1 cellular context compared by ENCODE assay signal in genomic region chr4:169757575-169758184, GRCh38.
TF ChIP-seq lines count a peak whose summit lies in the region.

Gene HPF1, minus strand, starts transcription at chr4:169757944. Its CDS starts 67 bp downstream, at chr4:169757877.

TF ChIP-seq in K562, 482 proteins besides CTCF, POLR2A, EP300 and RAD21 (continued from another document and continues in another):
- TF ChIP-seq RERE (CRISPR knock-in tag; IDR thresholded peaks at IDR 0.05; ENCODE audit: borderline replicate concordance), result no peak
- TF ChIP-seq NEUROD1 (IDR thresholded peaks at IDR 0.05; ENCODE audit: borderline replicate concordance, low read depth, low read length, partially characterized antibody), result no peak
- TF ChIP-seq, protein P1, sequence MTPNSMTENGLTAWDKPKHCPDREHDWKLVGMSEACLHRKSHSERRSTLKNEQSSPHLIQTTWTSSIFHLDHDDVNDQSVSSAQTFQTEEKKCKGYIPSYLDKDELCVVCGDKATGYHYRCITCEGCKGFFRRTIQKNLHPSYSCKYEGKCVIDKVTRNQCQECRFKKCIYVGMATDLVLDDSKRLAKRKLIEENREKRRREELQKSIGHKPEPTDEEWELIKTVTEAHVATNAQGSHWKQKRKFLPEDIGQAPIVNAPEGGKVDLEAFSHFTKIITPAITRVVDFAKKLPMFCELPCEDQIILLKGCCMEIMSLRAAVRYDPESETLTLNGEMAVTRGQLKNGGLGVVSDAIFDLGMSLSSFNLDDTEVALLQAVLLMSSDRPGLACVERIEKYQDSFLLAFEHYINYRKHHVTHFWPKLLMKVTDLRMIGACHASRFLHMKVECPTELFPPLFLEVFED (CRISPR knock-in tag; conservative IDR thresholded peaks at IDR 0.05), result no peak
- peak; percentile 66; the same call in 1 of the 2 replicates for TF ChIP-seq ZKSCAN1 (IDR thresholded peaks at IDR 0.05; ENCODE audit: low read depth, low read length)
- no peak for TF ChIP-seq MEF2D (tag; conservative IDR thresholded peaks at IDR 0.05; ENCODE audit: low read depth)
- TF ChIP-seq, protein P2, sequence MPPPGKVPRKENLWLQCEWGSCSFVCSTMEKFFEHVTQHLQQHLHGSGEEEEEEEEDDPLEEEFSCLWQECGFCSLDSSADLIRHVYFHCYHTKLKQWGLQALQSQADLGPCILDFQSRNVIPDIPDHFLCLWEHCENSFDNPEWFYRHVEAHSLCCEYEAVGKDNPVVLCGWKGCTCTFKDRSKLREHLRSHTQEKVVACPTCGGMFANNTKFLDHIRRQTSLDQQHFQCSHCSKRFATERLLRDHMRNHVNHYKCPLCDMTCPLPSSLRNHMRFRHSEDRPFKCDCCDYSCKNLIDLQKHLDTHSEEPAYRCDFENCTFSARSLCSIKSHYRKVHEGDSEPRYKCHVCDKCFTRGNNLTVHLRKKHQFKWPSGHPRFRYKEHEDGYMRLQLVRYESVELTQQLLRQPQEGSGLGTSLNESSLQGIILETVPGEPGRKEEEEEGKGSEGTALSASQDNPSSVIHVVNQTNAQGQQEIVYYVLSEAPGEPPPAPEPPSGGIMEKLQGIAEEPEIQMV (tag; conservative IDR thresholded peaks at IDR 0.05; ENCODE audit: low read depth), result no peak
- TF ChIP-seq, protein P3, sequence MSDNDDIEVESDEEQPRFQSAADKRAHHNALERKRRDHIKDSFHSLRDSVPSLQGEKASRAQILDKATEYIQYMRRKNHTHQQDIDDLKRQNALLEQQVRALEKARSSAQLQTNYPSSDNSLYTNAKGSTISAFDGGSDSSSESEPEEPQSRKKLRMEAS (CRISPR knock-in tag; IDR thresholded peaks at IDR 0.05), result peak; percentile 48; the same call in 1 of the 2 replicates
- peak; percentile 90 for TF ChIP-seq CXXC5 (CRISPR knock-in tag; IDR thresholded peaks at IDR 0.05)
- TF ChIP-seq L3MBTL2 (IDR thresholded peaks at IDR 0.05), result peak; percentile 61; the same call in 1 of the 2 replicates
- TF ChIP-seq ZNF644 (tag; IDR thresholded peaks at IDR 0.05; ENCODE audit: low read depth), result no peak
- TF ChIP-seq, protein P4, sequence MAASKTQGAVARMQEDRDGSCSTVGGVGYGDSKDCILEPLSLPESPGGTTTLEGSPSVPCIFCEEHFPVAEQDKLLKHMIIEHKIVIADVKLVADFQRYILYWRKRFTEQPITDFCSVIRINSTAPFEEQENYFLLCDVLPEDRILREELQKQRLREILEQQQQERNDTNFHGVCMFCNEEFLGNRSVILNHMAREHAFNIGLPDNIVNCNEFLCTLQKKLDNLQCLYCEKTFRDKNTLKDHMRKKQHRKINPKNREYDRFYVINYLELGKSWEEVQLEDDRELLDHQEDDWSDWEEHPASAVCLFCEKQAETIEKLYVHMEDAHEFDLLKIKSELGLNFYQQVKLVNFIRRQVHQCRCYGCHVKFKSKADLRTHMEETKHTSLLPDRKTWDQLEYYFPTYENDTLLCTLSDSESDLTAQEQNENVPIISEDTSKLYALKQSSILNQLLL (CRISPR knock-in tag; IDR thresholded peaks at IDR 0.05; ENCODE audit: borderline replicate concordance), result no peak
- peak; percentile 92 for TF ChIP-seq CCNT2 (IDR thresholded peaks at IDR 0.05; ENCODE audit: borderline replicate concordance, extremely low read depth, insufficient read length, low read depth, low read length)
- TF ChIP-seq, protein P5, sequence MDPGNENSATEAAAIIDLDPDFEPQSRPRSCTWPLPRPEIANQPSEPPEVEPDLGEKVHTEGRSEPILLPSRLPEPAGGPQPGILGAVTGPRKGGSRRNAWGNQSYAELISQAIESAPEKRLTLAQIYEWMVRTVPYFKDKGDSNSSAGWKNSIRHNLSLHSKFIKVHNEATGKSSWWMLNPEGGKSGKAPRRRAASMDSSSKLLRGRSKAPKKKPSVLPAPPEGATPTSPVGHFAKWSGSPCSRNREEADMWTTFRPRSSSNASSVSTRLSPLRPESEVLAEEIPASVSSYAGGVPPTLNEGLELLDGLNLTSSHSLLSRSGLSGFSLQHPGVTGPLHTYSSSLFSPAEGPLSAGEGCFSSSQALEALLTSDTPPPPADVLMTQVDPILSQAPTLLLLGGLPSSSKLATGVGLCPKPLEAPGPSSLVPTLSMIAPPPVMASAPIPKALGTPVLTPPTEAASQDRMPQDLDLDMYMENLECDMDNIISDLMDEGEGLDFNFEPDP (CRISPR knock-in tag; IDR thresholded peaks at IDR 0.05), result no peak
- no peak for TF ChIP-seq GTF3C2 (IDR thresholded peaks at IDR 0.05; ENCODE audit: borderline replicate concordance, extremely low read depth, insufficient read length)
- TF ChIP-seq NONO (IDR thresholded peaks at IDR 0.05; ENCODE audit: low read depth in 2 of 2, low read length in 1 of 2), result no peak
- TF ChIP-seq, protein P6, sequence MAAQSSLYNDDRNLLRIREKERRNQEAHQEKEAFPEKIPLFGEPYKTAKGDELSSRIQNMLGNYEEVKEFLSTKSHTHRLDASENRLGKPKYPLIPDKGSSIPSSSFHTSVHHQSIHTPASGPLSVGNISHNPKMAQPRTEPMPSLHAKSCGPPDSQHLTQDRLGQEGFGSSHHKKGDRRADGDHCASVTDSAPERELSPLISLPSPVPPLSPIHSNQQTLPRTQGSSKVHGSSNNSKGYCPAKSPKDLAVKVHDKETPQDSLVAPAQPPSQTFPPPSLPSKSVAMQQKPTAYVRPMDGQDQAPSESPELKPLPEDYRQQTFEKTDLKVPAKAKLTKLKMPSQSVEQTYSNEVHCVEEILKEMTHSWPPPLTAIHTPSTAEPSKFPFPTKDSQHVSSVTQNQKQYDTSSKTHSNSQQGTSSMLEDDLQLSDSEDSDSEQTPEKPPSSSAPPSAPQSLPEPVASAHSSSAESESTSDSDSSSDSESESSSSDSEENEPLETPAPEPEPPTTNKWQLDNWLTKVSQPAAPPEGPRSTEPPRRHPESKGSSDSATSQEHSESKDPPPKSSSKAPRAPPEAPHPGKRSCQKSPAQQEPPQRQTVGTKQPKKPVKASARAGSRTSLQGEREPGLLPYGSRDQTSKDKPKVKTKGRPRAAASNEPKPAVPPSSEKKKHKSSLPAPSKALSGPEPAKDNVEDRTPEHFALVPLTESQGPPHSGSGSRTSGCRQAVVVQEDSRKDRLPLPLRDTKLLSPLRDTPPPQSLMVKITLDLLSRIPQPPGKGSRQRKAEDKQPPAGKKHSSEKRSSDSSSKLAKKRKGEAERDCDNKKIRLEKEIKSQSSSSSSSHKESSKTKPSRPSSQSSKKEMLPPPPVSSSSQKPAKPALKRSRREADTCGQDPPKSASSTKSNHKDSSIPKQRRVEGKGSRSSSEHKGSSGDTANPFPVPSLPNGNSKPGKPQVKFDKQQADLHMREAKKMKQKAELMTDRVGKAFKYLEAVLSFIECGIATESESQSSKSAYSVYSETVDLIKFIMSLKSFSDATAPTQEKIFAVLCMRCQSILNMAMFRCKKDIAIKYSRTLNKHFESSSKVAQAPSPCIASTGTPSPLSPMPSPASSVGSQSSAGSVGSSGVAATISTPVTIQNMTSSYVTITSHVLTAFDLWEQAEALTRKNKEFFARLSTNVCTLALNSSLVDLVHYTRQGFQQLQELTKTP (IDR thresholded peaks at IDR 0.05; ENCODE audit: low read depth in 1 of 2, partially characterized antibody in 2 of 2), result no peak
- TF ChIP-seq, protein P7, sequence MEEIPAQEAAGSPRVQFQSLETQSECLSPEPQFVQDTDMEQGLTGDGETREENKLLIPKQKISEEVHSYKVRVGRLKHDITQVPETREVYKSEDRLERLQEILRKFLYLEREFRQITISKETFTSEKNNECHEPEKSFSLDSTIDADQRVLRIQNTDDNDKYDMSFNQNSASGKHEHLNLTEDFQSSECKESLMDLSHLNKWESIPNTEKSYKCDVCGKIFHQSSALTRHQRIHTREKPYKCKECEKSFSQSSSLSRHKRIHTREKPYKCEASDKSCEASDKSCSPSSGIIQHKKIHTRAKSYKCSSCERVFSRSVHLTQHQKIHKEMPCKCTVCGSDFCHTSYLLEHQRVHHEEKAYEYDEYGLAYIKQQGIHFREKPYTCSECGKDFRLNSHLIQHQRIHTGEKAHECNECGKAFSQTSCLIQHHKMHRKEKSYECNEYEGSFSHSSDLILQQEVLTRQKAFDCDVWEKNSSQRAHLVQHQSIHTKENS (CRISPR knock-in tag; IDR thresholded peaks at IDR 0.05), result no peak
- TF ChIP-seq, protein P8, sequence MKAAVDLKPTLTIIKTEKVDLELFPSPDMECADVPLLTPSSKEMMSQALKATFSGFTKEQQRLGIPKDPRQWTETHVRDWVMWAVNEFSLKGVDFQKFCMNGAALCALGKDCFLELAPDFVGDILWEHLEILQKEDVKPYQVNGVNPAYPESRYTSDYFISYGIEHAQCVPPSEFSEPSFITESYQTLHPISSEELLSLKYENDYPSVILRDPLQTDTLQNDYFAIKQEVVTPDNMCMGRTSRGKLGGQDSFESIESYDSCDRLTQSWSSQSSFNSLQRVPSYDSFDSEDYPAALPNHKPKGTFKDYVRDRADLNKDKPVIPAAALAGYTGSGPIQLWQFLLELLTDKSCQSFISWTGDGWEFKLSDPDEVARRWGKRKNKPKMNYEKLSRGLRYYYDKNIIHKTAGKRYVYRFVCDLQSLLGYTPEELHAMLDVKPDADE (conservative IDR thresholded peaks at IDR 0.05; ENCODE audit: control insufficient read depth, low read depth, low read length), result no peak; the same call in 1 of the 2 replicates
- no peak for TF ChIP-seq IRF2 (CRISPR knock-in tag; IDR thresholded peaks at IDR 0.05)
- no peak for TF ChIP-seq PURB (CRISPR knock-in tag; IDR thresholded peaks at IDR 0.05; ENCODE audit: low read depth)
- TF ChIP-seq KLF6 (CRISPR knock-in tag; IDR thresholded peaks at IDR 0.05; ENCODE audit: borderline replicate concordance), result no peak
- TF ChIP-seq SMARCC2 (IDR thresholded peaks at IDR 0.05; ENCODE audit: low read depth), result no peak
- no peak for TF ChIP-seq ZFPM2 (CRISPR knock-in tag; IDR thresholded peaks at IDR 0.05)
- no peak for TF ChIP-seq TBL1XR1 (IDR thresholded peaks at IDR 0.05; ENCODE audit: low read length in 2 of 2)
- no peak for TF ChIP-seq ZNF764 (CRISPR knock-in tag; IDR thresholded peaks at IDR 0.05; ENCODE audit: low read depth)
- peak; percentile 11; the same call in 1 of the 2 replicates for TF ChIP-seq MITF (IDR thresholded peaks at IDR 0.05)
- no peak for TF ChIP-seq TAF7 (tag; IDR thresholded peaks at IDR 0.05)
- no peak for TF ChIP-seq KDM2B (CRISPR knock-in tag; IDR thresholded peaks at IDR 0.05)
- TF ChIP-seq SMARCA4 (IDR thresholded peaks at IDR 0.05), result no peak
- TF ChIP-seq ZNF830 (CRISPR knock-in tag; IDR thresholded peaks at IDR 0.05), result no peak
- TF ChIP-seq YBX1 (IDR thresholded peaks at IDR 0.05), result no peak
